9 cellular contexts compared by ENCODE assay signal in genomic region chr12:90253674-90254181, GRCh38.
DNase-seq lines count a peak whose midpoint lies in the region; ATAC-seq and TF ChIP-seq lines count a peak whose summit lies in the region.
"Had no signal": no experiment of that assay in that cellular context is flagged by ENCODE, and none has a peak within 500 bp of the region (broad histone marks: within the 10 kb centered on the region; RNA-seq: fewer than 3 reads in every experiment).

No MANE protein-coding gene starts in this region.

- H4K8ac ChIP-seq in neuronal stem cell (ENCODE audit: low read depth, low read length) = no peak overlapping the region

- H2BK12ac ChIP-seq in neuronal stem cell (ENCODE audit: low read length) = no peak overlapping the region

- no peaks in the 10 kb centered on the region for H3K4me1 ChIP-seq in neuronal stem cell (ENCODE audit: control insufficient read depth in 2 of 2, insufficient read depth in 1 of 2, low read depth in 1 of 2, low read length in 2 of 2)
- H3K4me1 ChIP-seq: parathyroid adenoma had no signal

- H3K18ac ChIP-seq in neuronal stem cell (ENCODE audit: low read length) = no peak overlapping the region

- no peak overlapping the region for H3K27ac ChIP-seq in neuronal stem cell (replicated peaks; ENCODE audit: low read length)
- H3K27ac ChIP-seq: parathyroid adenoma had no signal

- no peak overlapping the region for H4K91ac ChIP-seq in neuronal stem cell (ENCODE audit: low read depth, low read length, poor library complexity)

- WGBS in neuronal stem cell (ENCODE audit: extremely low coverage in 2 of 2, insufficient read length in 2 of 2, insufficient replicate concordance in 1 of 2), 2 donors = no CpG with 5 or more reads among the region's 8 CpGs

- H3K14ac ChIP-seq in neuronal stem cell (ENCODE audit: low read length) = no peak overlapping the region

- no peak overlapping the region for H2BK5ac ChIP-seq in neuronal stem cell (ENCODE audit: low read length)

- H3K9ac ChIP-seq in neuronal stem cell (ENCODE audit: low read depth, low read length, poor library complexity) = no peak overlapping the region
- H3K9ac ChIP-seq: parathyroid adenoma had no signal

- no peak overlapping the region for H2BK15ac ChIP-seq in neuronal stem cell (ENCODE audit: low read length)

- H3K4ac ChIP-seq in neuronal stem cell (ENCODE audit: low read length) = no peak overlapping the region

- H3K9me3 ChIP-seq in neuronal stem cell (replicated peaks in 1 of 2; ENCODE audit: control insufficient read depth in 2 of 2, insufficient read depth in 1 of 2, low read depth in 1 of 2, low read length in 2 of 2) = no peaks in the 10 kb centered on the region

- DNase-seq in AML-193 (lab: John Stamatoyannopoulos, UW) (peak; percentile 95 to 97), NCI-H2227 (lab: John Stamatoyannopoulos, UW; ENCODE audit: unreplicated experiment) (peak; percentile 26), epithelial cell of proximal tubule (ENCODE audit: low read depth) (peak; percentile 78), neuronal stem cell (ENCODE audit: low spot score) (no peak), NCI-H1436 treated with DMSO at 0.1 percent for 48 hours (lab: John Stamatoyannopoulos, UW) (no peak)
- peak; percentile 28 to 41 for DNase-seq in activated CD4-positive, alpha-beta T cell treated with anti-CD3 and anti-CD28 coated beads, Interleukin-2, amount 50 U/mL, for 48 hours

- no peak overlapping the region for H2AK5ac ChIP-seq in neuronal stem cell (ENCODE audit: low read depth, low read length)

- no peak overlapping the region for H3K4me2 ChIP-seq in neuronal stem cell (ENCODE audit: insufficient read depth, low read length, poor library complexity, severe bottlenecking)

- no peaks in the 10 kb centered on the region for H3K79me1 ChIP-seq in neuronal stem cell (ENCODE audit: low read depth, low read length)

- H3K23ac ChIP-seq in neuronal stem cell (ENCODE audit: low read depth, low read length, poor library complexity) = no peak overlapping the region

- no peaks in the 10 kb centered on the region for H3K27me3 ChIP-seq in neuronal stem cell (ENCODE audit: control insufficient read depth in 3 of 3, insufficient read depth in 3 of 3, low read depth in 1 of 3, low read length in 3 of 3)

- H2BK120ac ChIP-seq in neuronal stem cell (ENCODE audit: low read depth, low read length) = no peak overlapping the region

- TF ChIP-seq CTCF in epithelial cell of proximal tubule (conservative IDR thresholded peaks at IDR 0.05; ENCODE audit: low read depth, low read length) = peak; percentile 52

- H3K36me3 ChIP-seq in neuronal stem cell (replicated peaks in 1 of 2; ENCODE audit: control insufficient read depth in 2 of 2, insufficient read depth in 2 of 2, low read length in 2 of 2) = no peaks in the 10 kb centered on the region

- H2AFZ ChIP-seq in neuronal stem cell (ENCODE audit: low read length) = peak overlapping the region; percentile 27
- H2AFZ ChIP-seq: parathyroid adenoma had no signal

- ATAC-seq in GM18508 (IDR thresholded peaks at IDR 0.05; ENCODE audit: insufficient read depth, unreplicated experiment) (peak; percentile 99), HG02884 (IDR thresholded peaks at IDR 0.05; ENCODE audit: unreplicated experiment) (peak; percentile 98)

- H3K4me3 ChIP-seq in epithelial cell of proximal tubule (ENCODE audit: low read depth, low read length) = no peak overlapping the region
- no peak overlapping the region for H3K4me3 ChIP-seq in neuronal stem cell (ENCODE audit: low read length in 2 of 2)

Comparison
In these comparisons a context has a peak if more than half of its experiments do, and no peak if none do; other contexts are left out.
1. DNase-seq: peak in AML-193 (2 of 2), NCI-H2227 (single experiment), activated CD4-positive, alpha-beta T cell treated with anti-CD3 and anti-CD28 coated beads, Interleukin-2, amount 50 U/mL, for 48 hours (2 of 2) and epithelial cell of proximal tubule (single experiment); none in neuronal stem cell (single experiment) and NCI-H1436 treated with DMSO at 0.1 percent for 48 hours (single experiment).